Comparison of ENCODE assay signal across 20 cellular contexts in genomic region chr3:148042663-148043445, GRCh38.
DNase-seq lines count a peak whose midpoint lies in the region; ATAC-seq and TF ChIP-seq lines count a peak whose summit lies in the region.
"Had no signal": no experiment of that assay in that cellular context is flagged by ENCODE, and none has a peak within 500 bp of the region (broad histone marks: within the 10 kb centered on the region; RNA-seq: fewer than 3 reads in every experiment).

No MANE protein-coding gene starts in this region.

- no peaks in the 10 kb centered on the region for H3K9me3 ChIP-seq in neural progenitor cell (ENCODE audit: low read depth)
- no peaks in the 10 kb centered on the region for H3K9me3 ChIP-seq in testis
- H3K9me3 ChIP-seq: suprapubic skin had no signal

- H3K4me1 Mint-ChIP-seq in neural progenitor cell, result peaks cover 4% of the 10 kb centered on the region
- H3K4me1 Mint-ChIP-seq: activated naive CD8-positive, alpha-beta T cell treated with anti-CD3 and anti-CD28 coated beads, Interleukin-2, amount 50 U/mL, for 24 hours had no signal

- no peak overlapping the region for H3K9ac ChIP-seq in neural progenitor cell

- no peaks in the 10 kb centered on the region for H3K79me2 ChIP-seq in neural progenitor cell (ENCODE audit: low read depth)

- no peak overlapping the region for H3K27ac Mint-ChIP-seq in neural progenitor cell
- H3K27ac Mint-ChIP-seq: activated naive CD8-positive, alpha-beta T cell treated with anti-CD3 and anti-CD28 coated beads, Interleukin-2, amount 50 U/mL, for 24 hours; GM23338; T-helper 2 cell treated with Interferon-gamma antibody and Interleukin-4, amounts not matched to agents 5 μg/mL and 100 μg/mL, for 36 hours had no signal

- H3K27me3 ChIP-seq in neural progenitor cell (no peaks in the 10 kb centered on the region), testis (no peaks in the 10 kb centered on the region)
- H3K27me3 ChIP-seq: suprapubic skin had no signal

- H3K36me3 ChIP-seq in neural progenitor cell (no peaks in the 10 kb centered on the region), testis (ENCODE audit: low read depth, missing control alignments) (no peaks in the 10 kb centered on the region)
- H3K36me3 ChIP-seq: suprapubic skin had no signal

- H4K20me1 ChIP-seq in neural progenitor cell (ENCODE audit: low read depth), result no peaks in the 10 kb centered on the region

- DNase-seq in AG09319 (ENCODE audit: extremely low read depth, low read depth) (peak; percentile 56), HCEC 1CT (peak; percentile 46), fibroblast of mammary gland (ENCODE audit: low read depth) (peak; percentile 73), neural progenitor cell (ENCODE audit: low spot score) (no peak), testis (no peak)
- DNase-seq: activated CD4-positive, CD25-positive, alpha-beta regulatory T cell treated with anti-CD3 and anti-CD28 coated beads, Interleukin-2, amount 50 U/mL, for 72 hours; activated naive CD8-positive, alpha-beta T cell treated with anti-CD3 and anti-CD28 coated beads, Interleukin-2, amount 50 U/mL, for 24 hours; AML-193; GDM1; KG1; NCI-H1092 treated with DMSO at 0.1 percent for 48 hours; SIG-M5; stimulated activated CD4-positive, alpha-beta T cell treated with anti-CD3 and anti-CD28 coated beads, Interleukin-4, amount 100 ng/mL, for 1 hour had no signal

- intact Hi-C loops in testis (cut with DNase I; ENCODE audit: low total_unique reads), result no loop called here

- H3K4me1 ChIP-seq in neural progenitor cell (no peaks in the 10 kb centered on the region), testis (no peaks in the 10 kb centered on the region)
- H3K4me1 ChIP-seq: suprapubic skin had no signal

- TF ChIP-seq CTCF in AG09319 (IDR thresholded peaks at IDR 0.05; ENCODE audit: low read depth, low read length) (no peak), fibroblast of mammary gland (conservative IDR thresholded peaks at IDR 0.05; ENCODE audit: control insufficient read depth, insufficient read depth, low read depth, low read length) (no peak), neural progenitor cell (IDR thresholded peaks at IDR 0.05) (no peak), testis (IDR thresholded peaks at IDR 0.05) (no peak)

- H3K9me3 Mint-ChIP-seq in neural progenitor cell, result peaks cover 11% of the 10 kb centered on the region
- H3K9me3 Mint-ChIP-seq: GM23338 had no signal

- no peak overlapping the region for H3K4me2 ChIP-seq in neural progenitor cell
- H3K4me2 ChIP-seq: GM23338 had no signal

- WGBS in testis, 2 donors, result 70 to 74% methylated on average over 6 of the region's 6 CpGs

- H2AFZ ChIP-seq in neural progenitor cell (replicated peaks), result no peak overlapping the region
- H2AFZ ChIP-seq: GM23338 had no signal

- no peak overlapping the region for H3K4me3 ChIP-seq in fibroblast of mammary gland (ENCODE audit: control insufficient read depth, low read depth, low read length)
- H3K4me3 ChIP-seq in neural progenitor cell, result no peak overlapping the region
- no peak overlapping the region for H3K4me3 ChIP-seq in testis
- H3K4me3 ChIP-seq: GM23338, suprapubic skin had no signal

- TF ChIP-seq POLR2A in testis (IDR thresholded peaks at IDR 0.05), result no peak

- no peak overlapping the region for H3K4me3 Mint-ChIP-seq in neural progenitor cell
- H3K4me3 Mint-ChIP-seq: activated naive CD8-positive, alpha-beta T cell treated with anti-CD3 and anti-CD28 coated beads, Interleukin-2, amount 50 U/mL, for 24 hours; GM23338; T-helper 2 cell treated with Interferon-gamma antibody and Interleukin-4, amounts not matched to agents 5 μg/mL and 100 μg/mL, for 36 hours had no signal

- H3K27ac ChIP-seq in neural progenitor cell, result no peak overlapping the region
- H3K27ac ChIP-seq in testis, result no peak overlapping the region
- H3K27ac ChIP-seq: suprapubic skin had no signal

- peaks cover 3% of the 10 kb centered on the region for H3K36me3 Mint-ChIP-seq in neural progenitor cell

- H3F3A ChIP-seq in neural progenitor cell (ENCODE audit: low read depth), result no peaks in the 10 kb centered on the region

- H3K27me3 Mint-ChIP-seq in neural progenitor cell (ENCODE audit: insufficient read depth, low read depth), result no peaks in the 10 kb centered on the region
- H3K27me3 Mint-ChIP-seq: activated naive CD8-positive, alpha-beta T cell treated with anti-CD3 and anti-CD28 coated beads, Interleukin-2, amount 50 U/mL, for 24 hours had no signal

- ATAC-seq in SK-N-SH treated with all-trans-retinoic acid at 6 μM for 48 hours (peak; percentile 67), HG02973 (IDR thresholded peaks at IDR 0.05; ENCODE audit: unreplicated experiment) (no peak), HG03039 (IDR thresholded peaks at IDR 0.05; ENCODE audit: unreplicated experiment) (no peak)
- ATAC-seq: activated naive CD8-positive, alpha-beta T cell treated with anti-CD3 and anti-CD28 coated beads, Interleukin-2, amount 50 U/mL, for 24 hours; GM23338; sciatic nerve had no signal

TF ChIP-seq in SK-N-SH treated with all-trans-retinoic acid at 6 μM for 48 hours, 23 proteins besides CTCF, POLR2A, EP300 and RAD21:
- TF ChIP-seq TOX (CRISPR knock-in tag; IDR thresholded peaks at IDR 0.05; ENCODE audit: borderline replicate concordance) (no peak), ISL1 (CRISPR knock-in tag; IDR thresholded peaks at IDR 0.05) (peak; percentile 46), ZNF8 (CRISPR knock-in tag; IDR thresholded peaks at IDR 0.05) (peak; percentile 46; the same call in 1 of the 2 replicates), CREB5 (CRISPR knock-in tag; IDR thresholded peaks at IDR 0.05; ENCODE audit: low read depth) (no peak), ARNTL (CRISPR knock-in tag; IDR thresholded peaks at IDR 0.05; ENCODE audit: borderline replicate concordance, low read depth) (no peak), GLIS3 (CRISPR knock-in tag; IDR thresholded peaks at IDR 0.05) (no peak), RARB (CRISPR knock-in tag; IDR thresholded peaks at IDR 0.05) (no peak)

Comparison
In these comparisons a context has a peak if more than half of its experiments do, and no peak if none do; other contexts are left out.
1. DNase-seq: peak in AG09319 (single experiment), HCEC 1CT (single experiment) and fibroblast of mammary gland (single experiment); none in neural progenitor cell (single experiment) and testis (single experiment).